In the genomic region with DNA sequence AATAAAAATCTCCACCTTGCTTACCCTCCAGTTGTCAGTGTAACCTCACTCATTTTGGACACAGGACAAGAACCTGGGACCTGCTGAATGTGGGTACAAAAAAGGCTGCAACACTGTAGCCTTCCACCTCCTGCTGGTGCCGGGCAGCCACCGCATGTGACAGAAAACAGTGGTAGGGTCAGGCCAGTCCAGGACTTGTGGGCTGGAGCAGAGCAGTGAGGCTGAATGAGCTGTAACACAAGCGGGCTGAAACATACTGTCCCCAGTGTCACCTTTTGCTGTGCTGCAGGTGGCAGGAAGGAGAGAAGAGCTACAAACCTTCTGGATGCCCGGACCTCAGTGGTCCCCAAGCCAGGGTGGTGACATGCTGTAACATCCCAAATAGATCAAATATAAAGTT, we compare ENCODE assay signal across 27 cellular contexts.
"Had no signal": no experiment of that assay in that cellular context is flagged by ENCODE, and none has a peak within 500 bp of the region (broad histone marks: within the 10 kb centered on the region; RNA-seq: fewer than 3 reads in every experiment).

No MANE protein-coding gene starts in this region.

- H3K27ac ChIP-seq: neutrophil, pancreas, prostate gland, right atrium auricular region, right lobe of liver, sigmoid colon, stomach, thoracic aorta, thyroid gland, tibial nerve, upper lobe of left lung, vagina had no signal

- H3K4me3 ChIP-seq: pancreas, prostate gland, right atrium auricular region, right lobe of liver, sigmoid colon, stomach, thoracic aorta, thyroid gland, tibial nerve, upper lobe of left lung, vagina had no signal

- H3K36me3 Mint-ChIP-seq: stimulated activated effector memory CD8-positive, alpha-beta T cell treated with anti-CD3 and anti-CD28 coated beads, Interleukin-12 subunit alpha, Interleukin-12 subunit beta, amount 100 ng/mL, for 72 hours; stimulated activated naive B cell treated with anti-CD40 and anti-IgM and Interleukin-4, amounts not matched to agents 10 μg/mL and 1 μg/mL and 100 μg/mL, for 72 hours had no signal

- H3K27me3 ChIP-seq: neutrophil, pancreas, right atrium auricular region, right lobe of liver, sigmoid colon, stomach, thyroid gland, tibial nerve, upper lobe of left lung, vagina had no signal

- H3K9me3 ChIP-seq: neutrophil, pancreas, prostate gland, right atrium auricular region, right lobe of liver, sigmoid colon, thoracic aorta, thyroid gland, vagina had no signal

- H3K4me1 Mint-ChIP-seq: nephron progenitor cell; neural crest cell; stimulated activated effector memory CD8-positive, alpha-beta T cell treated with anti-CD3 and anti-CD28 coated beads, Interleukin-12 subunit alpha, Interleukin-12 subunit beta, amount 100 ng/mL, for 72 hours; stimulated activated naive B cell treated with anti-CD40 and anti-IgM and Interleukin-4, amounts not matched to agents 10 μg/mL and 1 μg/mL and 100 μg/mL, for 72 hours had no signal

- H3K27ac Mint-ChIP-seq: natural killer cell treated with Interleukin-12 subunit alpha and Interleukin-12 subunit beta and Interleukin-15 and Interleukin-18, amount 100 ng/mL, for 72 hours; nephron progenitor cell; stimulated activated effector memory CD8-positive, alpha-beta T cell treated with anti-CD3 and anti-CD28 coated beads, Interleukin-12 subunit alpha, Interleukin-12 subunit beta, amount 100 ng/mL, for 72 hours; stimulated activated naive B cell treated with anti-CD40 and anti-IgM and Interleukin-4, amounts not matched to agents 10 μg/mL and 1 μg/mL and 100 μg/mL, for 72 hours; stimulated activated naive CD8-positive, alpha-beta T cell treated with anti-CD3 and anti-CD28 coated beads, Interleukin-15, Interleukin-2, amounts not matched to agents 100 ng/mL and 50 ng/mL, for 24 hours had no signal

- H3K4me3 Mint-ChIP-seq: natural killer cell treated with Interleukin-12 subunit alpha and Interleukin-12 subunit beta and Interleukin-15 and Interleukin-18, amount 100 ng/mL, for 72 hours; nephron progenitor cell; neural crest cell; stimulated activated effector memory CD8-positive, alpha-beta T cell treated with anti-CD3 and anti-CD28 coated beads, Interleukin-12 subunit alpha, Interleukin-12 subunit beta, amount 100 ng/mL, for 72 hours; stimulated activated naive B cell treated with anti-CD40 and anti-IgM and Interleukin-4, amounts not matched to agents 10 μg/mL and 1 μg/mL and 100 μg/mL, for 72 hours; stimulated activated naive CD8-positive, alpha-beta T cell treated with anti-CD3 and anti-CD28 coated beads, Interleukin-15, Interleukin-2, amounts not matched to agents 100 ng/mL and 50 ng/mL, for 24 hours had no signal

- DNase-seq: nephron progenitor cell; nucleus accumbens; pancreas; retina; sigmoid colon; small intestine; stimulated activated CD4-positive, alpha-beta T cell treated with anti-CD3 and anti-CD28 coated beads, Interleukin-15, amount 100 ng/mL, for 24 hours; stimulated activated CD4-positive, alpha-beta T cell treated with anti-CD3 and anti-CD28 coated beads, Interleukin-2, amount 100 ng/mL, for 24 hours; stimulated activated CD4-positive, alpha-beta T cell treated with anti-CD3 and anti-CD28 coated beads, Interleukin-2, amount 100 ng/mL, for 48 hours; stimulated activated CD4-positive, alpha-beta T cell treated with anti-CD3 and anti-CD28 coated beads, Interleukin-4, amount 100 ng/mL, for 24 hours; stimulated activated naive B cell treated with anti-CD40 and anti-IgM and Interleukin-4, amounts not matched to agents 10 μg/mL and 1 μg/mL and 100 μg/mL, for 72 hours; stimulated activated naive CD4-positive, alpha-beta T cell treated with Interleukin-2 at 50 U/mL for 16 hours; stomach; thyroid gland; trophoblast cell; upper lobe of left lung had no signal

- H3K36me3 ChIP-seq: neutrophil, pancreas, prostate gland, right atrium auricular region, right lobe of liver, sigmoid colon, stomach, thoracic aorta, thyroid gland, tibial nerve, upper lobe of left lung, vagina had no signal

- H3K4me1 ChIP-seq: pancreas, prostate gland, right atrium auricular region, right lobe of liver, sigmoid colon, stomach, thyroid gland, tibial nerve, upper lobe of left lung, vagina had no signal

- H3K27me3 Mint-ChIP-seq: natural killer cell treated with Interleukin-12 subunit alpha and Interleukin-12 subunit beta and Interleukin-15 and Interleukin-18, amount 100 ng/mL, for 72 hours; stimulated activated naive B cell treated with anti-CD40 and anti-IgM and Interleukin-4, amounts not matched to agents 10 μg/mL and 1 μg/mL and 100 μg/mL, for 72 hours; stimulated activated naive CD8-positive, alpha-beta T cell treated with anti-CD3 and anti-CD28 coated beads, Interleukin-15, Interleukin-2, amounts not matched to agents 100 ng/mL and 50 ng/mL, for 24 hours had no signal

- ATAC-seq: natural killer cell treated with Interleukin-12 subunit alpha and Interleukin-12 subunit beta and Interleukin-15 and Interleukin-18, amount 100 ng/mL, for 72 hours; pancreas; right lobe of liver; stimulated activated effector memory CD8-positive, alpha-beta T cell treated with anti-CD3 and anti-CD28 coated beads, Interleukin-12 subunit alpha, Interleukin-12 subunit beta, amount 100 ng/mL, for 72 hours; stimulated activated naive B cell treated with anti-CD40 and anti-IgM and Interleukin-4, amounts not matched to agents 10 μg/mL and 1 μg/mL and 100 μg/mL, for 72 hours had no signal
